1 cellular context compared by ENCODE assay signal in genomic region chr1:226121587-226122400, GRCh38.
A peak's percentile ranks its signal among the peaks of the same experiment; 100 is the strongest.
TF ChIP-seq lines count a peak whose summit lies in the region.

No MANE protein-coding gene starts in this region.

TF ChIP-seq in HepG2, 621 proteins besides CTCF, POLR2A, EP300 and RAD21 (continued from another document and continues in another):
- 0 out of 2 replicates have a peak, but pooled peaks have one; percentile 43 for TF ChIP-seq ZBED4 (CRISPR knock-in tag; IDR thresholded peaks at IDR 0.05; ENCODE audit: borderline replicate concordance)
- no peak for TF ChIP-seq ZNF136 (CRISPR knock-in tag; IDR thresholded peaks at IDR 0.05; ENCODE audit: low read depth)
- TF ChIP-seq AKAP8 (CRISPR knock-in tag; IDR thresholded peaks at IDR 0.05), result no peak; the same call in 1 of the 2 replicates
- TF ChIP-seq MXI1 (IDR thresholded peaks at IDR 0.05; ENCODE audit: borderline replicate concordance, low read depth, low read length), result peak; percentile 40; the same call in 1 of the 3 replicates
- TF ChIP-seq ZKSCAN8 (CRISPR knock-in tag; IDR thresholded peaks at IDR 0.05; ENCODE audit: borderline replicate concordance), result no peak
- no peak for TF ChIP-seq HES4 (CRISPR knock-in tag; IDR thresholded peaks at IDR 0.05; ENCODE audit: borderline replicate concordance)
- TF ChIP-seq ZSCAN12 (CRISPR knock-in tag; IDR thresholded peaks at IDR 0.05), result no peak
- peak; percentile 42; the same call in 1 of the 2 replicates for TF ChIP-seq SNAPC2 (CRISPR knock-in tag; IDR thresholded peaks at IDR 0.05)
- TF ChIP-seq DRAP1 (CRISPR knock-in tag; IDR thresholded peaks at IDR 0.05), result no peak
- TF ChIP-seq ZFYVE20 (CRISPR knock-in tag; IDR thresholded peaks at IDR 0.05; ENCODE audit: borderline replicate concordance, low read depth), result no peak
- no peak for TF ChIP-seq SMARCE1 (IDR thresholded peaks at IDR 0.05; ENCODE audit: borderline replicate concordance)
- no peak for TF ChIP-seq ZNF326 (CRISPR knock-in tag; IDR thresholded peaks at IDR 0.05; ENCODE audit: borderline replicate concordance)
- TF ChIP-seq PHF5A (CRISPR knock-in tag; IDR thresholded peaks at IDR 0.05; ENCODE audit: low read depth, unreplicated experiment), result no peak
- no peak for TF ChIP-seq PRDM15 (CRISPR knock-in tag; IDR thresholded peaks at IDR 0.05)
- TF ChIP-seq ZNF576 (CRISPR knock-in tag; IDR thresholded peaks at IDR 0.05), result no peak
- 0 out of 2 replicates have a peak, but pooled peaks have one; percentile 45 for TF ChIP-seq DMAP1 (CRISPR knock-in tag; IDR thresholded peaks at IDR 0.05)
- TF ChIP-seq NFYC (CRISPR knock-in tag; IDR thresholded peaks at IDR 0.05), result no peak
- TF ChIP-seq ZFP41 (CRISPR knock-in tag; IDR thresholded peaks at IDR 0.05; ENCODE audit: borderline replicate concordance), result no peak
- 0 out of 2 replicates have a peak, but pooled peaks have one; percentile 35 for TF ChIP-seq ELF4 (CRISPR knock-in tag; IDR thresholded peaks at IDR 0.05; ENCODE audit: borderline replicate concordance)
- no peak for TF ChIP-seq MYNN (CRISPR knock-in tag; IDR thresholded peaks at IDR 0.05; ENCODE audit: low read depth)
- TF ChIP-seq, protein P1, sequence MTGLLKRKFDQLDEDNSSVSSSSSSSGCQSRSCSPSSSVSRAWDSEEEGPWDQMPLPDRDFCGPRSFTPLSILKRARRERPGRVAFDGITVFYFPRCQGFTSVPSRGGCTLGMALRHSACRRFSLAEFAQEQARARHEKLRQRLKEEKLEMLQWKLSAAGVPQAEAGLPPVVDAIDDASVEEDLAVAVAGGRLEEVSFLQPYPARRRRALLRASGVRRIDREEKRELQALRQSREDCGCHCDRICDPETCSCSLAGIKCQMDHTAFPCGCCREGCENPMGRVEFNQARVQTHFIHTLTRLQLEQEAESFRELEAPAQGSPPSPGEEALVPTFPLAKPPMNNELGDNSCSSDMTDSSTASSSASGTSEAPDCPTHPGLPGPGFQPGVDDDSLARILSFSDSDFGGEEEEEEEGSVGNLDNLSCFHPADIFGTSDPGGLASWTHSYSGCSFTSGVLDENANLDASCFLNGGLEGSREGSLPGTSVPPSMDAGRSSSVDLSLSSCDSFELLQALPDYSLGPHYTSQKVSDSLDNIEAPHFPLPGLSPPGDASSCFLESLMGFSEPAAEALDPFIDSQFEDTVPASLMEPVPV (CRISPR knock-in tag; IDR thresholded peaks at IDR 0.05), result peak; percentile 37; the same call in 1 of the 2 replicates
- TF ChIP-seq TEAD3 (CRISPR knock-in tag; optimal IDR thresholded peaks at IDR 0.05; ENCODE audit: borderline replicate concordance), result no peak
- peak; percentile 65; the same call in 1 of the 2 replicates for TF ChIP-seq ZNF138 (CRISPR knock-in tag; IDR thresholded peaks at IDR 0.05; ENCODE audit: low read depth)
- TF ChIP-seq KLF6 (CRISPR knock-in tag; IDR thresholded peaks at IDR 0.05), result no peak; the same call in 1 of the 2 replicates
- TF ChIP-seq EED (CRISPR knock-in tag; IDR thresholded peaks at IDR 0.05), result no peak
- TF ChIP-seq, protein P2, sequence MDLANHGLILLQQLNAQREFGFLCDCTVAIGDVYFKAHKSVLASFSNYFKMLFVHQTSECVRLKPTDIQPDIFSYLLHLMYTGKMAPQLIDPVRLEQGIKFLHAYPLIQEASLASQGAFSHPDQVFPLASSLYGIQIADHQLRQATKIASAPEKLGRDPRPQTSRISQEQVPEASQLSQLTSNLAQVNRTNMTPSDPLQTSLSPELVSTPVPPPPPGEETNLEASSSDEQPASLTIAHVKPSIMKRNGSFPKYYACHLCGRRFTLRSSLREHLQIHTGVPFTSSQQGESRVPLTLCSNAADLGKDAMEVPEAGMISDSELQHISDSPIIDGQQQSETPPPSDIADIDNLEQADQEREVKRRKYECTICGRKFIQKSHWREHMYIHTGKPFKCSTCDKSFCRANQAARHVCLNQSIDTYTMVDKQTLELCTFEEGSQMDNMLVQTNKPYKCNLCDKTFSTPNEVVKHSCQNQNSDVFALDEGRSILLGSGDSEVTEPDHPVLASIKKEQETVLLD (CRISPR knock-in tag; IDR thresholded peaks at IDR 0.05; ENCODE audit: low read depth), result peak; percentile 49
- no peak for TF ChIP-seq ELF1 (CRISPR knock-in tag; IDR thresholded peaks at IDR 0.05)
- no peak for TF ChIP-seq ZNF841 (CRISPR knock-in tag; IDR thresholded peaks at IDR 0.05; ENCODE audit: borderline replicate concordance)
- TF ChIP-seq SALL1 (CRISPR knock-in tag; IDR thresholded peaks at IDR 0.05), result peak; percentile 68
- TF ChIP-seq MZF1 (CRISPR knock-in tag; IDR thresholded peaks at IDR 0.05; ENCODE audit: borderline replicate concordance), result no peak
- TF ChIP-seq NONO (IDR thresholded peaks at IDR 0.05), result no peak
- TF ChIP-seq NONO (CRISPR knock-in tag; conservative IDR thresholded peaks at IDR 0.05), result peak; percentile 42
- TF ChIP-seq NFYB (CRISPR knock-in tag; IDR thresholded peaks at IDR 0.05), result no peak
- TF ChIP-seq MTA3 (CRISPR knock-in tag; IDR thresholded peaks at IDR 0.05), result no peak
- TF ChIP-seq ZNF430 (CRISPR knock-in tag; IDR thresholded peaks at IDR 0.05), result no peak; the same call in 1 of the 2 replicates
- no peak for TF ChIP-seq ZNF589 (CRISPR knock-in tag; conservative IDR thresholded peaks at IDR 0.05)
- TF ChIP-seq REXO4 (CRISPR knock-in tag; IDR thresholded peaks at IDR 0.05; ENCODE audit: borderline replicate concordance), result no peak
- no peak for TF ChIP-seq ZBTB42 (CRISPR knock-in tag; IDR thresholded peaks at IDR 0.05)
- no peak for TF ChIP-seq KDM5A (IDR thresholded peaks at IDR 0.05; ENCODE audit: borderline replicate concordance, low read length)
- TF ChIP-seq, protein P3, sequence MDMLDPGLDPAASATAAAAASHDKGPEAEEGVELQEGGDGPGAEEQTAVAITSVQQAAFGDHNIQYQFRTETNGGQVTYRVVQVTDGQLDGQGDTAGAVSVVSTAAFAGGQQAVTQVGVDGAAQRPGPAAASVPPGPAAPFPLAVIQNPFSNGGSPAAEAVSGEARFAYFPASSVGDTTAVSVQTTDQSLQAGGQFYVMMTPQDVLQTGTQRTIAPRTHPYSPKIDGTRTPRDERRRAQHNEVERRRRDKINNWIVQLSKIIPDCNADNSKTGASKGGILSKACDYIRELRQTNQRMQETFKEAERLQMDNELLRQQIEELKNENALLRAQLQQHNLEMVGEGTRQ (IDR thresholded peaks at IDR 0.05; ENCODE audit: low read depth, low read length), result no peak
- TF ChIP-seq, protein P3 (CRISPR knock-in tag; IDR thresholded peaks at IDR 0.05; ENCODE audit: borderline replicate concordance), result no peak
- TF ChIP-seq POGZ (CRISPR knock-in tag; IDR thresholded peaks at IDR 0.05), result peak; percentile 45; the same call in 1 of the 2 replicates
- TF ChIP-seq ZNF276 (CRISPR knock-in tag; IDR thresholded peaks at IDR 0.05; ENCODE audit: low read depth), result no peak
- TF ChIP-seq PAX8 (CRISPR knock-in tag; IDR thresholded peaks at IDR 0.05; ENCODE audit: borderline replicate concordance), result no peak
- TF ChIP-seq IRF2 (CRISPR knock-in tag; IDR thresholded peaks at IDR 0.05), result no peak
- no peak for TF ChIP-seq SMAD1 (CRISPR knock-in tag; IDR thresholded peaks at IDR 0.05; ENCODE audit: borderline replicate concordance, low read depth)
- no peak for TF ChIP-seq ELK4 (CRISPR knock-in tag; IDR thresholded peaks at IDR 0.05; ENCODE audit: borderline replicate concordance)
- no peak for TF ChIP-seq ZBTB21 (CRISPR knock-in tag; IDR thresholded peaks at IDR 0.05)
- TF ChIP-seq NCOA2 (CRISPR knock-in tag; IDR thresholded peaks at IDR 0.05), result no peak
- TF ChIP-seq ZNF33A (CRISPR knock-in tag; IDR thresholded peaks at IDR 0.05; ENCODE audit: borderline replicate concordance), result no peak
